In genomic region chr2:96062483-96062882, GRCh38 we compare ENCODE assay signal across 5 cellular contexts. TPM values are rescaled to one million over a fixed set of nuclear protein-coding genes. Genes with fewer than 3 reads are reported as not detected.
"Had no signal": no experiment of that assay in that cellular context is flagged by ENCODE, and none has a peak within 500 bp of the region (broad histone marks: within the 10 kb centered on the region; RNA-seq: fewer than 3 reads in every experiment).

No MANE protein-coding gene starts in this region.

RNA-seq across cellular contexts. Expression of gene GPAT2, which starts 27.8 kb away (rescaled TPM):
- total RNA-seq: M059J, PC-3, SJSA1 had no signal
- polyA plus RNA-seq: SK-N-SH had no signal

RNA-seq across cellular contexts. Expression of gene ADRA2B, which starts 53.9 kb away (rescaled TPM):
- total RNA-seq: K562, M059J, PC-3, SJSA1 had no signal
- polyA plus RNA-seq: K562, SK-N-SH had no signal
